ENCODE assay signal across 19 cellular contexts in genomic region chr4:26093561-26093960, GRCh38.
DNase-seq lines count a peak whose midpoint lies in the region; ATAC-seq and TF ChIP-seq lines count a peak whose summit lies in the region.
"Had no signal": no experiment of that assay in that cellular context is flagged by ENCODE, and none has a peak within 500 bp of the region (broad histone marks: within the 10 kb centered on the region; RNA-seq: fewer than 3 reads in every experiment).

No MANE protein-coding gene starts in this region.

- peaks cover 0 to 15% (median 5%) of the 10 kb centered on the region in 3 donors for H3K4me1 ChIP-seq in esophagus squamous epithelium

- 22 to 25% methylated on average over 3 of the region's 3 CpGs for WGBS in esophagus squamous epithelium, 2 donors

- H3K27ac Mint-ChIP-seq in T-helper 1 cell treated with Interleukin-12 subunit alpha and Interleukin-12 subunit beta and Interleukin-4 antibody, amounts not matched to agents 30 μg/mL and 1 μg/mL, for 36 hours = peak overlapping the region; percentile 57
- peak overlapping the region; percentile 71 for H3K27ac Mint-ChIP-seq in activated CD4-positive, alpha-beta memory T cell treated with anti-CD3 and anti-CD28 coated beads for 36 hours
- H3K27ac Mint-ChIP-seq in stimulated activated memory B cell treated with anti-CD40 and anti-IgM and Interleukin-4, amounts not matched to agents 10 μg/mL and 1 μg/mL and 100 μg/mL, for 72 hours = peak overlapping the region; percentile 4
- H3K27ac Mint-ChIP-seq: endodermal cell had no signal

- no peak overlapping the region for H3K4me3 ChIP-seq in esophagus squamous epithelium
- H3K4me3 ChIP-seq: GM23248, upper lobe of left lung had no signal

- no peaks in the 10 kb centered on the region for H3K27me3 Mint-ChIP-seq in T-helper 1 cell treated with Interleukin-12 subunit alpha and Interleukin-12 subunit beta and Interleukin-4 antibody, amounts not matched to agents 30 μg/mL and 1 μg/mL, for 36 hours (ENCODE audit: low read depth)
- H3K27me3 Mint-ChIP-seq in activated CD4-positive, alpha-beta memory T cell treated with anti-CD3 and anti-CD28 coated beads for 36 hours = peaks cover 2% of the 10 kb centered on the region
- no peaks in the 10 kb centered on the region for H3K27me3 Mint-ChIP-seq in stimulated activated memory B cell treated with anti-CD40 and anti-IgM and Interleukin-4, amounts not matched to agents 10 μg/mL and 1 μg/mL and 100 μg/mL, for 72 hours

- H3K36me3 Mint-ChIP-seq in T-helper 1 cell treated with Interleukin-12 subunit alpha and Interleukin-12 subunit beta and Interleukin-4 antibody, amounts not matched to agents 30 μg/mL and 1 μg/mL, for 36 hours (ENCODE audit: low read depth) = peaks cover 52% of the 10 kb centered on the region
- peaks cover 16% of the 10 kb centered on the region for H3K36me3 Mint-ChIP-seq in activated CD4-positive, alpha-beta memory T cell treated with anti-CD3 and anti-CD28 coated beads for 36 hours
- peaks cover 12% of the 10 kb centered on the region for H3K36me3 Mint-ChIP-seq in stimulated activated memory B cell treated with anti-CD40 and anti-IgM and Interleukin-4, amounts not matched to agents 10 μg/mL and 1 μg/mL and 100 μg/mL, for 72 hours

- no peak overlapping the region for H3K4me3 Mint-ChIP-seq in T-helper 1 cell treated with Interleukin-12 subunit alpha and Interleukin-12 subunit beta and Interleukin-4 antibody, amounts not matched to agents 30 μg/mL and 1 μg/mL, for 36 hours
- H3K4me3 Mint-ChIP-seq in activated CD4-positive, alpha-beta memory T cell treated with anti-CD3 and anti-CD28 coated beads for 36 hours = no peak overlapping the region
- no peak overlapping the region for H3K4me3 Mint-ChIP-seq in stimulated activated memory B cell treated with anti-CD40 and anti-IgM and Interleukin-4, amounts not matched to agents 10 μg/mL and 1 μg/mL and 100 μg/mL, for 72 hours
- H3K4me3 Mint-ChIP-seq: endodermal cell had no signal

- no peaks in the 10 kb centered on the region for H3K27me3 ChIP-seq in esophagus squamous epithelium
- H3K27me3 ChIP-seq: upper lobe of left lung had no signal

- TF ChIP-seq POLR2A in esophagus squamous epithelium (IDR thresholded peaks at IDR 0.05) = no peak

- DNase-seq in T-helper 1 cell (no peak), esophagus squamous epithelium (lab: John Stamatoyannopoulos, UW) (no peak)
- DNase-seq in activated CD4-positive, alpha-beta memory T cell treated with anti-CD3 and anti-CD28 coated beads for 36 hours = no peak
- DNase-seq: activated effector memory CD4-positive, alpha-beta T cell treated with Interleukin-2 at 50 U/mL for 16 hours; endodermal cell; GM23248; hypothalamus; kidney; NCI-H1417; NCI-H2171; NCI-H526 treated with DMSO at 0.1 percent for 48 hours; right cardiac atrium; stimulated activated naive CD4-positive, alpha-beta T cell; upper lobe of left lung had no signal

- H3K4me1 Mint-ChIP-seq in T-helper 1 cell treated with Interleukin-12 subunit alpha and Interleukin-12 subunit beta and Interleukin-4 antibody, amounts not matched to agents 30 μg/mL and 1 μg/mL, for 36 hours (ENCODE audit: low read depth) = peaks cover 27% of the 10 kb centered on the region
- peaks cover 31% of the 10 kb centered on the region for H3K4me1 Mint-ChIP-seq in activated CD4-positive, alpha-beta memory T cell treated with anti-CD3 and anti-CD28 coated beads for 36 hours (ENCODE audit: low read depth)
- H3K4me1 Mint-ChIP-seq in stimulated activated memory B cell treated with anti-CD40 and anti-IgM and Interleukin-4, amounts not matched to agents 10 μg/mL and 1 μg/mL and 100 μg/mL, for 72 hours = peaks cover 18% of the 10 kb centered on the region
- H3K4me1 Mint-ChIP-seq: endodermal cell had no signal

- no peak for ATAC-seq in stimulated activated memory B cell treated with anti-CD40 and anti-IgM and Interleukin-4, amounts not matched to agents 10 μg/mL and 1 μg/mL and 100 μg/mL, for 72 hours
- no peak for ATAC-seq in HG03025 (IDR thresholded peaks at IDR 0.05; ENCODE audit: low FRiP score, unreplicated experiment)
- no peak for ATAC-seq in HG02759 (IDR thresholded peaks at IDR 0.05; ENCODE audit: unreplicated experiment)
- no peak for ATAC-seq in HG03354 (IDR thresholded peaks at IDR 0.05; ENCODE audit: poor library complexity, severe bottlenecking, unreplicated experiment)
- ATAC-seq: right cardiac atrium had no signal

- TF ChIP-seq CTCF in esophagus squamous epithelium (IDR thresholded peaks at IDR 0.05) = no peak

- peaks cover 0 to 15% (median 9%) of the 10 kb centered on the region in 3 donors for H3K9me3 ChIP-seq in esophagus squamous epithelium

- intact Hi-C loops in activated CD4-positive, alpha-beta memory T cell treated with anti-CD3 and anti-CD28 coated beads for 36 hours (cut with micrococcal nuclease) = no loop called here
- intact Hi-C loops in esophagus squamous epithelium (cut with DNase I) = no loop called here

- no peaks in the 10 kb centered on the region for H3K36me3 ChIP-seq in esophagus squamous epithelium
- H3K36me3 ChIP-seq: upper lobe of left lung had no signal

- POLR2A ChIA-PET in activated CD4-positive, alpha-beta memory T cell treated with anti-CD3 and anti-CD28 coated beads for 36 hours (lab: Charles Lee) = interaction anchor here (0.6 to 1.4 kb wide), 3 partner anchors 10 to 226 kb away, joined by 3 to 7 read pairs (median 3); no protein-coding TSS in a partner anchor

- peaks cover 65% of the 10 kb centered on the region for H3K9me3 Mint-ChIP-seq in T-helper 1 cell treated with Interleukin-12 subunit alpha and Interleukin-12 subunit beta and Interleukin-4 antibody, amounts not matched to agents 30 μg/mL and 1 μg/mL, for 36 hours
- peaks cover 36% of the 10 kb centered on the region for H3K9me3 Mint-ChIP-seq in activated CD4-positive, alpha-beta memory T cell treated with anti-CD3 and anti-CD28 coated beads for 36 hours
- peaks cover 22% of the 10 kb centered on the region for H3K9me3 Mint-ChIP-seq in stimulated activated memory B cell treated with anti-CD40 and anti-IgM and Interleukin-4, amounts not matched to agents 10 μg/mL and 1 μg/mL and 100 μg/mL, for 72 hours

- H3K27ac ChIP-seq in esophagus squamous epithelium = peak overlapping the region; percentile 12 to 81 (median 46)
- H3K27ac ChIP-seq: GM23248 had no signal

- CTCF ChIA-PET in activated CD4-positive, alpha-beta memory T cell treated with anti-CD3 and anti-CD28 coated beads for 36 hours (lab: Charles Lee) = interaction anchor here (1.3 kb wide), 1 partner anchor 11 kb away, joined by 4 read pairs; no protein-coding TSS in a partner anchor

Comparison
In these comparisons a context has a peak if more than half of its experiments do, and no peak if none do; other contexts are left out.
1. H3K27ac Mint-ChIP-seq: peak in every context shown above with its lines; median percentile 71 in activated CD4-positive, alpha-beta memory T cell treated with anti-CD3 and anti-CD28 coated beads for 36 hours; 57 in T-helper 1 cell treated with Interleukin-12 subunit alpha and Interleukin-12 subunit beta and Interleukin-4 antibody, amounts not matched to agents 30 μg/mL and 1 μg/mL, for 36 hours; 4 in stimulated activated memory B cell treated with anti-CD40 and anti-IgM and Interleukin-4, amounts not matched to agents 10 μg/mL and 1 μg/mL and 100 μg/mL, for 72 hours.